In the genomic region with DNA sequence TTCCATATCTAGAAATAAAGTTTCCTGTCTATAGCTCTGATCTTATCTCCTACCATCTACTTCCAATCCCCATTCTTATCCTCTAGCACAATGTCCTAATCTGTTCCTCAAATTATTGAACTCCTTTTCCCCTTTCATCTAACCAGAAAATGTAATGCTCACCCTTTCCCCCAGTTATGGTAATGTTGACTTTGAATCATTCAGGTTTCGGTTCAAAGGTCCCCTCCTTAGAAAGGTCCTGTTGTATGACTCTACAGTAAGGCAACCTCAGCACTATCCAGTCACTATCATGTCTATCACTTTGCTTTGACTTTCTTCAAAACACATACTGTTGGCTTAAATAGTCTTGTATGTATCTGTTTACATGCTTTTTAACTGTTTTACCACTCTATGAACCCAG, we compare ENCODE assay signal across 1 cellular context.
TF ChIP-seq lines count a peak whose summit lies in the region.

No MANE protein-coding gene starts in this region.

TF ChIP-seq in GM23338, 12 proteins besides CTCF, POLR2A, EP300 and RAD21 (continued from another document):
- TF ChIP-seq, protein P1, sequence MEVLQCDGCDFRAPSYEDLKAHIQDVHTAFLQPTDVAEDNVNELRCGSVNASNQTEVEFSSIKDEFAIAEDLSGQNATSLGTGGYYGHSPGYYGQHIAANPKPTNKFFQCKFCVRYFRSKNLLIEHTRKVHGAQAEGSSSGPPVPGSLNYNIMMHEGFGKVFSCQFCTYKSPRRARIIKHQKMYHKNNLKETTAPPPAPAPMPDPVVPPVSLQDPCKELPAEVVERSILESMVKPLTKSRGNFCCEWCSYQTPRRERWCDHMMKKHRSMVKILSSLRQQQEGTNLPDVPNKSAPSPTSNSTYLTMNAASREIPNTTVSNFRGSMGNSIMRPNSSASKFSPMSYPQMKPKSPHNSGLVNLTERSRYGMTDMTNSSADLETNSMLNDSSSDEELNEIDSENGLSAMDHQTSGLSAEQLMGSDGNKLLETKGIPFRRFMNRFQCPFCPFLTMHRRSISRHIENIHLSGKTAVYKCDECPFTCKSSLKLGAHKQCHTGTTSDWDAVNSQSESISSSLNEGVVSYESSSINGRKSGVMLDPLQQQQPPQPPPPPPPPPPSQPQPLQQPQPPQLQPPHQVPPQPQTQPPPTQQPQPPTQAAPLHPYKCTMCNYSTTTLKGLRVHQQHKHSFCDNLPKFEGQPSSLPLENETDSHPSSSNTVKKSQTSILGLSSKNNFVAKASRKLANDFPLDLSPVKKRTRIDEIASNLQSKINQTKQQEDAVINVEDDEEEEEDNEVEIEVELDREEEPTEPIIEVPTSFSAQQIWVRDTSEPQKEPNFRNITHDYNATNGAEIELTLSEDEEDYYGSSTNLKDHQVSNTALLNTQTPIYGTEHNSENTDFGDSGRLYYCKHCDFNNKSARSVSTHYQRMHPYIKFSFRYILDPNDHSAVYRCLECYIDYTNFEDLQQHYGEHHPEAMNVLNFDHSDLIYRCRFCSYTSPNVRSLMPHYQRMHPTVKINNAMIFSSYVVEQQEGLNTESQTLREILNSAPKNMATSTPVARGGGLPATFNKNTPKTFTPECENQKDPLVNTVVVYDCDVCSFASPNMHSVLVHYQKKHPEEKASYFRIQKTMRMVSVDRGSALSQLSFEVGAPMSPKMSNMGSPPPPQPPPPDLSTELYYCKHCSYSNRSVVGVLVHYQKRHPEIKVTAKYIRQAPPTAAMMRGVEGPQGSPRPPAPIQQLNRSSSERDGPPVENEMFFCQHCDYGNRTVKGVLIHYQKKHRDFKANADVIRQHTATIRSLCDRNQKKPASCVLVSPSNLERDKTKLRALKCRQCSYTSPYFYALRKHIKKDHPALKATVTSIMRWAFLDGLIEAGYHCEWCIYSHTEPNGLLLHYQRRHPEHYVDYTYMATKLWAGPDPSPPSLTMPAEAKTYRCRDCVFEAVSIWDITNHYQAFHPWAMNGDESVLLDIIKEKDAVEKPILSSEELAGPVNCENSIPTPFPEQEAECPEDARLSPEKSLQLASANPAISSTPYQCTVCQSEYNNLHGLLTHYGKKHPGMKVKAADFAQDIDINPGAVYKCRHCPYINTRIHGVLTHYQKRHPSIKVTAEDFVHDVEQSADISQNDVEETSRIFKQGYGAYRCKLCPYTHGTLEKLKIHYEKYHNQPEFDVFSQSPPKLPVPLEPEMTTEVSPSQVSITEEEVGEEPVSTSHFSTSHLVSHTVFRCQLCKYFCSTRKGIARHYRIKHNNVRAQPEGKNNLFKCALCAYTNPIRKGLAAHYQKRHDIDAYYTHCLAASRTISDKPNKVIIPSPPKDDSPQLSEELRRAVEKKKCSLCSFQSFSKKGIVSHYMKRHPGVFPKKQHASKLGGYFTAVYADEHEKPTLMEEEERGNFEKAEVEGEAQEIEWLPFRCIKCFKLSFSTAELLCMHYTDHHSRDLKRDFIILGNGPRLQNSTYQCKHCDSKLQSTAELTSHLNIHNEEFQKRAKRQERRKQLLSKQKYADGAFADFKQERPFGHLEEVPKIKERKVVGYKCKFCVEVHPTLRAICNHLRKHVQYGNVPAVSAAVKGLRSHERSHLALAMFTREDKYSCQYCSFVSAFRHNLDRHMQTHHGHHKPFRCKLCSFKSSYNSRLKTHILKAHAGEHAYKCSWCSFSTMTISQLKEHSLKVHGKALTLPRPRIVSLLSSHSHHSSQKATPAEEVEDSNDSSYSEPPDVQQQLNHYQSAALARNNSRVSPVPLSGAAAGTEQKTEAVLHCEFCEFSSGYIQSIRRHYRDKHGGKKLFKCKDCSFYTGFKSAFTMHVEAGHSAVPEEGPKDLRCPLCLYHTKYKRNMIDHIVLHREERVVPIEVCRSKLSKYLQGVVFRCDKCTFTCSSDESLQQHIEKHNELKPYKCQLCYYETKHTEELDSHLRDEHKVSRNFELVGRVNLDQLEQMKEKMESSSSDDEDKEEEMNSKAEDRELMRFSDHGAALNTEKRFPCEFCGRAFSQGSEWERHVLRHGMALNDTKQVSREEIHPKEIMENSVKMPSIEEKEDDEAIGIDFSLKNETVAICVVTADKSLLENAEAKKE (CRISPR knock-in tag; IDR thresholded peaks at IDR 0.05): no peak
- TF ChIP-seq ZNF114 (CRISPR knock-in tag; IDR thresholded peaks at IDR 0.05) (no peak), ZNF331 (CRISPR knock-in tag; IDR thresholded peaks at IDR 0.05; ENCODE audit: low read depth) (no peak)
- TF ChIP-seq, protein P2, sequence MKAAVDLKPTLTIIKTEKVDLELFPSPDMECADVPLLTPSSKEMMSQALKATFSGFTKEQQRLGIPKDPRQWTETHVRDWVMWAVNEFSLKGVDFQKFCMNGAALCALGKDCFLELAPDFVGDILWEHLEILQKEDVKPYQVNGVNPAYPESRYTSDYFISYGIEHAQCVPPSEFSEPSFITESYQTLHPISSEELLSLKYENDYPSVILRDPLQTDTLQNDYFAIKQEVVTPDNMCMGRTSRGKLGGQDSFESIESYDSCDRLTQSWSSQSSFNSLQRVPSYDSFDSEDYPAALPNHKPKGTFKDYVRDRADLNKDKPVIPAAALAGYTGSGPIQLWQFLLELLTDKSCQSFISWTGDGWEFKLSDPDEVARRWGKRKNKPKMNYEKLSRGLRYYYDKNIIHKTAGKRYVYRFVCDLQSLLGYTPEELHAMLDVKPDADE (IDR thresholded peaks at IDR 0.05): no peak
